Comparison of ENCODE assay signal across 11 cellular contexts in the genomic region with DNA sequence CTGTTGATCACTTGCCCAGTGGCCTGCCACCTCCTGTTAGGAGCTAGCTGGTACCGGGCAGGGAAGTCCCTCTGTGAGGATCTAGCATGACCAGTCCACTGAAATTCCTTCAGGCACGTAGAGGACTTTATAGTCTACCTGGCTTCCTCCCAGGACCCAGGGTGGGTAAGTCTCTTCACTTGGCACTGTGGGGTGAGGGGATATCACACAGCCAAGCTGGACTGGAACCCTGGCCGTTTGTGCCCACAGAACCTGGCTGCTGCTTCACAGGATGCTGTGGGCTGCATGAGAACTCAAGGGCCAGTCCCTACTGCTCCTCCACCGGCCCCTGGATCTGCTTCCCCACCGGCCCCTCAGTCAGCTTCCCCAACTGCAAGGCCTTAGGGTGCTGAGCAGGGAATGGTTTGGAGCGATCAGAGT. TPM values are rescaled to one million over a fixed set of nuclear protein-coding genes. Genes with fewer than 3 reads are reported as not detected.
DNase-seq lines count a peak whose midpoint lies in the region; ATAC-seq and TF ChIP-seq lines count a peak whose summit lies in the region.
"Had no signal": no experiment of that assay in that cellular context is flagged by ENCODE, and none has a peak within 500 bp of the region (broad histone marks: within the 10 kb centered on the region; RNA-seq: fewer than 3 reads in every experiment).

No MANE protein-coding gene starts in this region.

- no peak overlapping the region for H2AFZ ChIP-seq in Karpas-422 (ENCODE audit: low read length)

- POLR2A ChIA-PET in HEK293 (lab: Yijun Ruan, JAX): interaction anchor here (0.6 to 11.0 kb wide), 2 partner anchors 165 to 289 kb away, joined by 3 to 150 read pairs; a partner anchor contains a TSS

- no peak overlapping the region for H3K9ac ChIP-seq in liver (ENCODE audit: low read depth in 1 of 2, low read length in 2 of 2)
- H3K9ac ChIP-seq in Karpas-422 (ENCODE audit: low read length): no peak overlapping the region

- H3K9me3 ChIP-seq in HEK293 (ENCODE audit: control insufficient read depth, insufficient read depth, low read depth, low read length) (no peaks in the 10 kb centered on the region), liver (ENCODE audit: control insufficient read depth in 4 of 4, low read length in 3 of 4) (no peaks in the 10 kb centered on the region), gastrocnemius medialis (no peaks in the 10 kb centered on the region), Karpas-422 (ENCODE audit: low read length) (no peaks in the 10 kb centered on the region)

- no peak for TF ChIP-seq CTCF in HEK293 (tag by site-specific recombination; IDR thresholded peaks at IDR 0.05)
- TF ChIP-seq CTCF in choroid plexus epithelial cell (conservative IDR thresholded peaks at IDR 0.05; ENCODE audit: low read depth, low read length): peak; percentile 13
- no peak for TF ChIP-seq CTCF in liver (IDR thresholded peaks at IDR 0.05; ENCODE audit: low read depth, low read length, missing input control)
- peak in 2 of 5 experiments; percentile 18 to 34 for TF ChIP-seq CTCF in gastrocnemius medialis (IDR thresholded peaks at IDR 0.05 in 4 of 5, conservative IDR thresholded peaks at IDR 0.05 in 1 of 5)

- in situ Hi-C loops in gastrocnemius medialis (cut with MboI; ENCODE audit: low sequenced_read_pairs in 4 of 4): loop anchor here in 2 of 4 donors (10.0 kb wide), 1 partner anchor 70 kb away; no protein-coding TSS in a partner anchor

- no peak for TF ChIP-seq RAD21 in liver (IDR thresholded peaks at IDR 0.05)

- H3K36me3 ChIP-seq in HEK293 (ENCODE audit: control insufficient read depth in 2 of 2, insufficient read depth in 1 of 2, low read length in 2 of 2) (peaks cover 0 to 7% of the 10 kb centered on the region in 2 experiments; a peak in 1 of 3 replicates), liver (ENCODE audit: control insufficient read depth in 4 of 4, insufficient read depth in 3 of 4, low read depth in 1 of 4, low read length in 3 of 4) (peaks cover 0 to 3% (median 0%) of the 10 kb centered on the region in 4 donors), gastrocnemius medialis (no peaks in the 10 kb centered on the region), Karpas-422 (ENCODE audit: insufficient read depth, low read length) (no peaks in the 10 kb centered on the region)

- ATAC-seq in gastrocnemius medialis (no peak), HG03565 (IDR thresholded peaks at IDR 0.05; ENCODE audit: unreplicated experiment) (no peak)
- ATAC-seq: K562 had no signal

- H3K4me1 ChIP-seq in HEK293 (ENCODE audit: control insufficient read depth, insufficient read depth, low read length) (peaks cover 7% of the 10 kb centered on the region; the same call in 1 of the 2 replicates), liver (ENCODE audit: control insufficient read depth in 4 of 4, insufficient read depth in 4 of 4, low read length in 3 of 4) (peaks cover 17 to 50% (median 33%) of the 10 kb centered on the region in 4 donors), gastrocnemius medialis (peaks cover 79 to 97% of the 10 kb centered on the region in 2 donors), Karpas-422 (ENCODE audit: low read length) (no peaks in the 10 kb centered on the region; the same call in 1 of the 2 replicates)

- H3K27me3 ChIP-seq in liver (ENCODE audit: control insufficient read depth in 4 of 4, insufficient read depth in 4 of 4, low read length in 3 of 4) (no peaks in the 10 kb centered on the region), gastrocnemius medialis (no peaks in the 10 kb centered on the region), Karpas-422 (ENCODE audit: low read length) (no peaks in the 10 kb centered on the region)

- 92% methylated on average over 6 of the region's 6 CpGs for WGBS in liver

- CTCF ChIA-PET in HEK293 (lab: Yijun Ruan, JAX): interaction anchor here (0.5 to 1.2 kb wide), 5 partner anchors 13 to 599 kb away, joined by 3 to 4 read pairs (median 3); no protein-coding TSS in a partner anchor

- no peak for TF ChIP-seq POLR2A in gastrocnemius medialis (IDR thresholded peaks at IDR 0.05)

- H3K27ac ChIP-seq in HEK293 (ENCODE audit: extremely low read depth, low read depth, low read length) (no peak overlapping the region), liver (ENCODE audit: low read depth in 1 of 2, low read length in 2 of 2) (peak overlapping the region; percentile 79 to 81), gastrocnemius medialis (peak overlapping the region; percentile 87 to 95 (median 94)), Karpas-422 (ENCODE audit: low read length) (no peak overlapping the region)

- intact Hi-C loops in gastrocnemius medialis (cut with DNase I; ENCODE audit: low total_unique reads): loop anchor here (5.0 kb wide), 1 partner anchor 168 kb away; a partner anchor contains a TSS

- no peaks in the 10 kb centered on the region for H3K9me2 ChIP-seq in Karpas-422 (replicated peaks; ENCODE audit: insufficient read depth, low read length)

- H3K4me2 ChIP-seq in Karpas-422 (ENCODE audit: low read depth, low read length, poor library complexity, severe bottlenecking): no peak overlapping the region

- no peak for DNase-seq in choroid plexus epithelial cell (ENCODE audit: low read depth)
- DNase-seq in gastrocnemius medialis: peak in 1 of 2 donors; percentile 72
- no peak for DNase-seq in NCI-H1436 (lab: John Stamatoyannopoulos, UW)
- DNase-seq in COLO668 (lab: John Stamatoyannopoulos, UW; ENCODE audit: unreplicated experiment): no peak
- no peak for DNase-seq in Karpas-422
- DNase-seq: activated CD4-positive, alpha-beta T cell treated with anti-CD3 and anti-CD28 coated beads for 48 hours; activated naive CD4-positive, alpha-beta T cell treated with Interleukin-2 at 50 U/mL for 16 hours had no signal

- no peaks in the 10 kb centered on the region; the same call in 1 of the 2 replicates for H4K20me1 ChIP-seq in Karpas-422 (ENCODE audit: insufficient read depth, low read depth, low read length)

- no peaks in the 10 kb centered on the region for H3K79me2 ChIP-seq in Karpas-422 (ENCODE audit: low read length)

- H3K4me3 ChIP-seq in HEK293 (ENCODE audit: low read depth, low read length) (no peak overlapping the region), choroid plexus epithelial cell (ENCODE audit: low read depth, low read length) (no peak overlapping the region), liver (ENCODE audit: low read depth in 1 of 3, low read length in 3 of 3) (no peak overlapping the region), gastrocnemius medialis (no peak overlapping the region), Karpas-422 (ENCODE audit: low read length) (no peak overlapping the region)
- H3K4me3 ChIP-seq: K562 had no signal

TF ChIP-seq in HEK293, 187 proteins besides CTCF, POLR2A, EP300 and RAD21:
- TF ChIP-seq, protein P1, sequence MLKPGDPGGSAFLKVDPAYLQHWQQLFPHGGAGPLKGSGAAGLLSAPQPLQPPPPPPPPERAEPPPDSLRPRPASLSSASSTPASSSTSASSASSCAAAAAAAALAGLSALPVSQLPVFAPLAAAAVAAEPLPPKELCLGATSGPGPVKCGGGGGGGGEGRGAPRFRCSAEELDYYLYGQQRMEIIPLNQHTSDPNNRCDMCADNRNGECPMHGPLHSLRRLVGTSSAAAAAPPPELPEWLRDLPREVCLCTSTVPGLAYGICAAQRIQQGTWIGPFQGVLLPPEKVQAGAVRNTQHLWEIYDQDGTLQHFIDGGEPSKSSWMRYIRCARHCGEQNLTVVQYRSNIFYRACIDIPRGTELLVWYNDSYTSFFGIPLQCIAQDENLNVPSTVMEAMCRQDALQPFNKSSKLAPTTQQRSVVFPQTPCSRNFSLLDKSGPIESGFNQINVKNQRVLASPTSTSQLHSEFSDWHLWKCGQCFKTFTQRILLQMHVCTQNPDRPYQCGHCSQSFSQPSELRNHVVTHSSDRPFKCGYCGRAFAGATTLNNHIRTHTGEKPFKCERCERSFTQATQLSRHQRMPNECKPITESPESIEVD (tag by site-specific recombination; IDR thresholded peaks at IDR 0.05): no peak
- 0 out of 2 replicates have a peak, but pooled peaks have one; percentile 2 for TF ChIP-seq ZNF214 (tag by site-specific recombination; IDR thresholded peaks at IDR 0.05; ENCODE audit: borderline replicate concordance)

TF ChIP-seq in liver, 16 proteins besides CTCF, POLR2A, EP300 and RAD21 (continues in another document):
- TF ChIP-seq NR2F2 (IDR thresholded peaks at IDR 0.05) (no peak), SP1 (IDR thresholded peaks at IDR 0.05) (no peak), EGR1 (IDR thresholded peaks at IDR 0.05; ENCODE audit: low read depth in 2 of 2) (no peak), YY1 (IDR thresholded peaks at IDR 0.05) (no peak), TAF1 (conservative IDR thresholded peaks at IDR 0.05) (no peak)
- TF ChIP-seq, protein P2, sequence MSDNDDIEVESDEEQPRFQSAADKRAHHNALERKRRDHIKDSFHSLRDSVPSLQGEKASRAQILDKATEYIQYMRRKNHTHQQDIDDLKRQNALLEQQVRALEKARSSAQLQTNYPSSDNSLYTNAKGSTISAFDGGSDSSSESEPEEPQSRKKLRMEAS (IDR thresholded peaks at IDR 0.05): no peak

RNA-seq across cellular contexts. Expression of a gene that starts 35.8 kb away (rescaled TPM):
- 10 to 100 TPM in 1 of 2 donors, 1 to 10 TPM in 1; 7.7 to 14.1 TPM for total RNA-seq in liver
- polyA plus RNA-seq in liver: 10 to 100 TPM in 1 of 2 donors, 1 to 10 TPM in 1; 7.8 to 15.4 TPM
- 10 to 100 TPM; 16.6 to 26.9 (median 19.4) TPM for total RNA-seq in gastrocnemius medialis
- total RNA-seq in Karpas-422 (2014; rRNA removed; shearing (Covaris generic); ENCODE audit: low replicate concordance): 10.6 and 12.8 TPM in 2 replicates

RNA-seq across cellular contexts. Expression of a gene that starts 51.9 kb away (rescaled TPM):
- total RNA-seq in liver: 1 to 10 TPM; 5.0 to 7.2 TPM
- polyA plus RNA-seq in liver: 1 to 10 TPM in 1 of 2 donors, under 1 TPM in 1; 0.89 to 1.6 TPM
- total RNA-seq in gastrocnemius medialis: under 1 TPM in 3 of 4 donors, not detected in 1; 0.02 to 0.10 (median 0.07) TPM
- under 0.01 and 0.29 TPM in 2 replicates for total RNA-seq in Karpas-422 (2014; rRNA removed; shearing (Covaris generic); ENCODE audit: low replicate concordance)
- total RNA-seq: K562 had no signal

Comparison
In these comparisons a context has a peak if more than half of its experiments do, and no peak if none do; other contexts are left out.
1. H3K27ac ChIP-seq: peak in liver (2 of 2) and gastrocnemius medialis (4 of 4); none in HEK293 (single experiment) and Karpas-422 (single experiment).